16 cellular contexts compared by ENCODE assay signal in the genomic region with DNA sequence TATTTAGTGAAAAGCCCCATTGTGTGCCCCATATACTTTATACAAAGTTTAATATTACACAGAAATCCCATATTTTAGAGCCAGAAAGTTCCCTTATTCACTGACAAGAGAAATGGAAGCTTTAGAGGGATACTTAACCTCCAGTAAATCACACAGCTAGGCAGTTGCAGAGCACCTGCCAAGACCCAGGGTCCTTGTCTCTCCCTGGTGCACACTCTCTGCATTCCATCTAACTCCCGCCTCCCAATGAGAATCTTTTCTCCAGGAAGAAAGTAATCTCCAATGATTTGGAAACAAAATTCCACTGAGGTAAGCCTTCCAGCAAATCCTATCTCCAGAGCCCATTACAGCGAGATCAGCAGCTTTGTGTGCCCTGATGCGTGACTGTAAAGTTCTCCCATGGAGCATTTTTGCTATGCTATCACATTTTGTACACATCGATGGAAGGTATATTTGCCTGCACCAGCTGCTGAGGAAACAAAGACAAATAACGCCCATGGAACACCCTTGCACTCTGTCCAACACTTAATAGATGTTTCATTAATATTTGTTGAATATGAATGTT. TPM values are rescaled to one million over a fixed set of nuclear protein-coding genes. Genes with fewer than 3 reads are reported as not detected.
A peak's percentile ranks its signal among the peaks of the same experiment; 100 is the strongest.
DNase-seq lines count a peak whose midpoint lies in the region; ATAC-seq and TF ChIP-seq lines count a peak whose summit lies in the region.
"Had no signal": no experiment of that assay in that cellular context is flagged by ENCODE, and none has a peak within 500 bp of the region (broad histone marks: within the 10 kb centered on the region; RNA-seq: fewer than 3 reads in every experiment).

No MANE protein-coding gene starts in this region.

- ATAC-seq in WTC11 (no peak), GM18870 (IDR thresholded peaks at IDR 0.05; ENCODE audit: unreplicated experiment) (no peak), HG03025 (IDR thresholded peaks at IDR 0.05; ENCODE audit: low FRiP score, unreplicated experiment) (no peak)
- ATAC-seq: GM23338 had no signal

- no peaks in the 10 kb centered on the region for H3K4me1 Mint-ChIP-seq in WTC11
- H3K4me1 Mint-ChIP-seq in nephron: peaks cover 16% of the 10 kb centered on the region
- H3K4me1 Mint-ChIP-seq in type B pancreatic cell (ENCODE audit: unreplicated experiment): no peaks in the 10 kb centered on the region
- H3K4me1 Mint-ChIP-seq: GM23338 had no signal

- H3K4me3 Mint-ChIP-seq in WTC11 (no peak overlapping the region), nephron (no peak overlapping the region), type B pancreatic cell (peak overlapping the region; percentile 5)
- H3K4me3 Mint-ChIP-seq: GM23338 had no signal

- H3K36me3 Mint-ChIP-seq in WTC11: no peaks in the 10 kb centered on the region
- H3K36me3 Mint-ChIP-seq in nephron (ENCODE audit: low read depth): no peaks in the 10 kb centered on the region
- no peaks in the 10 kb centered on the region for H3K36me3 Mint-ChIP-seq in type B pancreatic cell

- TF ChIP-seq RAD21 in Ishikawa (IDR thresholded peaks at IDR 0.05; ENCODE audit: low read depth): no peak

- H3K27me3 Mint-ChIP-seq in WTC11 (ENCODE audit: low read depth): no peaks in the 10 kb centered on the region
- H3K27me3 Mint-ChIP-seq in nephron (ENCODE audit: low read depth): no peaks in the 10 kb centered on the region
- no peaks in the 10 kb centered on the region for H3K27me3 Mint-ChIP-seq in type B pancreatic cell

- DNase-seq in WTC11 (ENCODE audit: low spot score): no peak
- DNase-seq in type B pancreatic cell (ENCODE audit: extremely low spot score, unreplicated experiment): no peak
- DNase-seq in NCI-H2081 treated with DMSO at 0.1 percent for 48 hours (lab: John Stamatoyannopoulos, UW): no peak
- DNase-seq: AML-193, HCEC 1CT, MV-4-11, NCI-H187, NCI-H345, NCI-H524 treated with DMSO at 0.1 percent for 48 hours, Right ventricle myocardium superior, SW 1271 had no signal

- H3K27ac Mint-ChIP-seq in WTC11: peak overlapping the region; percentile 54; the same call in 1 of the 2 replicates
- peak overlapping the region; percentile 24 to 94 (median 71) for H3K27ac Mint-ChIP-seq in nephron
- H3K27ac Mint-ChIP-seq in type B pancreatic cell: peak overlapping the region; percentile 59
- H3K27ac Mint-ChIP-seq: GM23338 had no signal

- no peaks in the 10 kb centered on the region for H3K9me3 Mint-ChIP-seq in WTC11
- H3K9me3 Mint-ChIP-seq in nephron: no peaks in the 10 kb centered on the region
- no peaks in the 10 kb centered on the region for H3K9me3 Mint-ChIP-seq in type B pancreatic cell
- H3K9me3 Mint-ChIP-seq: GM23338 had no signal

- CTCF ChIA-PET in WTC11 (lab: Charles Lee): interaction anchor here (1.2 kb wide), 1 partner anchor 179 kb away, joined by 4 read pairs; no protein-coding TSS in a partner anchor

- TF ChIP-seq CTCF in WTC11 (IDR thresholded peaks at IDR 0.05) (no peak), nephron (IDR thresholded peaks at IDR 0.05; ENCODE audit: unreplicated experiment in 3 of 3) (no peak), type B pancreatic cell (conservative IDR thresholded peaks at IDR 0.05) (no peak)

- no peak for TF ChIP-seq EP300 in Ishikawa (IDR thresholded peaks at IDR 0.05; ENCODE audit: borderline replicate concordance)

- POLR2A ChIA-PET in WTC11 (lab: Charles Lee): no interaction called here

TF ChIP-seq in Ishikawa, 13 proteins besides CTCF, POLR2A, EP300 and RAD21:
- TF ChIP-seq TEAD4 (IDR thresholded peaks at IDR 0.05): peak; percentile 38; the same call in 1 of the 2 replicates
- TF ChIP-seq FOXM1 (IDR thresholded peaks at IDR 0.05; ENCODE audit: borderline replicate concordance, low read depth): no peak

TF ChIP-seq in WTC11, 78 proteins besides CTCF, POLR2A, EP300 and RAD21:
- TF ChIP-seq, protein P1, sequence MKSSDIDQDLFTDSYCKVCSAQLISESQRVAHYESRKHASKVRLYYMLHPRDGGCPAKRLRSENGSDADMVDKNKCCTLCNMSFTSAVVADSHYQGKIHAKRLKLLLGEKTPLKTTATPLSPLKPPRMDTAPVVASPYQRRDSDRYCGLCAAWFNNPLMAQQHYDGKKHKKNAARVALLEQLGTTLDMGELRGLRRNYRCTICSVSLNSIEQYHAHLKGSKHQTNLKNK (CRISPR knock-in tag; IDR thresholded peaks at IDR 0.05): no peak
- TF ChIP-seq RELA (CRISPR knock-in tag; IDR thresholded peaks at IDR 0.05; ENCODE audit: borderline replicate concordance) (no peak), PRRX2 (CRISPR knock-in tag; IDR thresholded peaks at IDR 0.05) (no peak), RORB (CRISPR knock-in tag; IDR thresholded peaks at IDR 0.05) (no peak)

RNA-seq across cellular contexts. Expression of a gene that starts 41.4 kb away (rescaled TPM):
- 9.2 to 12.2 TPM (median 10.0 TPM) in 3 replicates for total RNA-seq in WTC11 (2021)
- total RNA-seq in type B pancreatic cell (ENCODE audit: low replicate concordance): 8.5 and 10.7 TPM in 2 replicates
